1 cellular context compared by ENCODE assay signal in the genomic region with DNA sequence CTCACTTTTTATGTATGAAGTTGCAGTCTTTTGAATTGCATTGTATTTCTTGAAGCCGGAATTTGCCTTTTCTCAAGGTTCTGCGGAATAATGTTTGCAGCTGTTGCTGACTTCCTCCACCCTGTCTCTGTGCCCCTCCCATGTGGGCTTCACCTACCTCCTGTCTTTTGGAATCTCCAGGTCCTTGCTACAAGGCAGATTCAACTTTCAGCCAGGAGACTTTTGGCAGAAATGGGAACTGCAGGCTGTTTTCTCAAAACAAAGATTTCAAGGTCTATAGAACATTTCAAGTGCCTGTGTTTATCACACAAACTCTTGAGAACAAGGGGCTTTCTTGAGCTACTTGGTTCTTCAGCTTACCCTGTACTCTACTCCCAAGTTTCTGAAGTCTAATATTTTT.
TF ChIP-seq lines count a peak whose summit lies in the region.

No MANE protein-coding gene starts in this region.

TF ChIP-seq in GM12878, 131 proteins besides CTCF, POLR2A, EP300 and RAD21 (continued from another document):
- TF ChIP-seq, protein P1, sequence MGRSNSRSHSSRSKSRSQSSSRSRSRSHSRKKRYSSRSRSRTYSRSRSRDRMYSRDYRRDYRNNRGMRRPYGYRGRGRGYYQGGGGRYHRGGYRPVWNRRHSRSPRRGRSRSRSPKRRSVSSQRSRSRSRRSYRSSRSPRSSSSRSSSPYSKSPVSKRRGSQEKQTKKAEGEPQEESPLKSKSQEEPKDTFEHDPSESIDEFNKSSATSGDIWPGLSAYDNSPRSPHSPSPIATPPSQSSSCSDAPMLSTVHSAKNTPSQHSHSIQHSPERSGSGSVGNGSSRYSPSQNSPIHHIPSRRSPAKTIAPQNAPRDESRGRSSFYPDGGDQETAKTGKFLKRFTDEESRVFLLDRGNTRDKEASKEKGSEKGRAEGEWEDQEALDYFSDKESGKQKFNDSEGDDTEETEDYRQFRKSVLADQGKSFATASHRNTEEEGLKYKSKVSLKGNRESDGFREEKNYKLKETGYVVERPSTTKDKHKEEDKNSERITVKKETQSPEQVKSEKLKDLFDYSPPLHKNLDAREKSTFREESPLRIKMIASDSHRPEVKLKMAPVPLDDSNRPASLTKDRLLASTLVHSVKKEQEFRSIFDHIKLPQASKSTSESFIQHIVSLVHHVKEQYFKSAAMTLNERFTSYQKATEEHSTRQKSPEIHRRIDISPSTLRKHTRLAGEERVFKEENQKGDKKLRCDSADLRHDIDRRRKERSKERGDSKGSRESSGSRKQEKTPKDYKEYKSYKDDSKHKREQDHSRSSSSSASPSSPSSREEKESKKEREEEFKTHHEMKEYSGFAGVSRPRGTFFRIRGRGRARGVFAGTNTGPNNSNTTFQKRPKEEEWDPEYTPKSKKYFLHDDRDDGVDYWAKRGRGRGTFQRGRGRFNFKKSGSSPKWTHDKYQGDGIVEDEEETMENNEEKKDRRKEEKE (IDR thresholded peaks at IDR 0.05), result no peak
- no peak for TF ChIP-seq GABPA (IDR thresholded peaks at IDR 0.05; ENCODE audit: low read depth)
- no peak for TF ChIP-seq BCL11A (IDR thresholded peaks at IDR 0.05; ENCODE audit: low read depth, low read length)
- no peak for TF ChIP-seq JUNB (IDR thresholded peaks at IDR 0.05)
- TF ChIP-seq, protein P2, sequence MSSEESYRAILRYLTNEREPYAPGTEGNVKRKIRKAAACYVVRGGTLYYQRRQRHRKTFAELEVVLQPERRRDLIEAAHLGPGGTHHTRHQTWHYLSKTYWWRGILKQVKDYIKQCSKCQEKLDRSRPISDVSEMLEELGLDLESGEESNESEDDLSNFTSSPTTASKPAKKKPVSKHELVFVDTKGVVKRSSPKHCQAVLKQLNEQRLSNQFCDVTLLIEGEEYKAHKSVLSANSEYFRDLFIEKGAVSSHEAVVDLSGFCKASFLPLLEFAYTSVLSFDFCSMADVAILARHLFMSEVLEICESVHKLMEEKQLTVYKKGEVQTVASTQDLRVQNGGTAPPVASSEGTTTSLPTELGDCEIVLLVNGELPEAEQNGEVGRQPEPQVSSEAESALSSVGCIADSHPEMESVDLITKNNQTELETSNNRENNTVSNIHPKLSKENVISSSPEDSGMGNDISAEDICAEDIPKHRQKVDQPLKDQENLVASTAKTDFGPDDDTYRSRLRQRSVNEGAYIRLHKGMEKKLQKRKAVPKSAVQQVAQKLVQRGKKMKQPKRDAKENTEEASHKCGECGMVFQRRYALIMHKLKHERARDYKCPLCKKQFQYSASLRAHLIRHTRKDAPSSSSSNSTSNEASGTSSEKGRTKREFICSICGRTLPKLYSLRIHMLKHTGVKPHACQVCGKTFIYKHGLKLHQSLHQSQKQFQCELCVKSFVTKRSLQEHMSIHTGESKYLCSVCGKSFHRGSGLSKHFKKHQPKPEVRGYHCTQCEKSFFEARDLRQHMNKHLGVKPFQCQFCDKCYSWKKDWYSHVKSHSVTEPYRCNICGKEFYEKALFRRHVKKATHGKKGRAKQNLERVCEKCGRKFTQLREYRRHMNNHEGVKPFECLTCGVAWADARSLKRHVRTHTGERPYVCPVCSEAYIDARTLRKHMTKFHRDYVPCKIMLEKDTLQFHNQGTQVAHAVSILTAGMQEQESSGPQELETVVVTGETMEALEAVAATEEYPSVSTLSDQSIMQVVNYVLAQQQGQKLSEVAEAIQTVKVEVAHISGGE (CRISPR knock-in tag; IDR thresholded peaks at IDR 0.05), result no peak
- TF ChIP-seq EED (IDR thresholded peaks at IDR 0.05; ENCODE audit: low read depth), result no peak
- no peak for TF ChIP-seq ASH2L (IDR thresholded peaks at IDR 0.05; ENCODE audit: borderline replicate concordance, low read depth)
- TF ChIP-seq, protein P3, sequence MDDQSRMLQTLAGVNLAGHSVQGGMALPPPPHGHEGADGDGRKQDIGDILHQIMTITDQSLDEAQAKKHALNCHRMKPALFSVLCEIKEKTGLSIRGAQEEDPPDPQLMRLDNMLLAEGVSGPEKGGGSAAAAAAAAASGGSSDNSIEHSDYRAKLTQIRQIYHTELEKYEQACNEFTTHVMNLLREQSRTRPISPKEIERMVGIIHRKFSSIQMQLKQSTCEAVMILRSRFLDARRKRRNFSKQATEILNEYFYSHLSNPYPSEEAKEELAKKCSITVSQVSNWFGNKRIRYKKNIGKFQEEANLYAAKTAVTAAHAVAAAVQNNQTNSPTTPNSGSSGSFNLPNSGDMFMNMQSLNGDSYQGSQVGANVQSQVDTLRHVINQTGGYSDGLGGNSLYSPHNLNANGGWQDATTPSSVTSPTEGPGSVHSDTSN (IDR thresholded peaks at IDR 0.05; ENCODE audit: insufficient replicate concordance, low read depth, low read length), result no peak
